Comparison of ENCODE assay signal across 10 cellular contexts in the genomic region with DNA sequence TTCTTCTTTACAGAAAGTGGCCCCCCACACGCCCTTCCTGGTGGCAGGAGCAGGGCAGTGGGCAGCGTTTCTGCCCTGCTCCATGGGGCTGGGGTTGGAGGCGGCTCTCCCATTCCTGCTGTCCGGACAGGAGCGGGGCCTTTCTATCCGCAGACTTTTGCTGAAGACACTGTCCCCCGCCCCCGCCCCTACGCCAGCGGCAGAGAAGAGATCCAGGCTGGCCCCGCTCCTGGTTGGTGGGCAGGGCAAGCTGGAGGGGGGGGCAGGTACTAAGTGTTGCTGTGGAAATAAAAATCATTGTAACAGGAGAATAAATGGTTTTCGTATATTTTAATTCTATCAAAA.
DNase-seq lines count a peak whose midpoint lies in the region; ATAC-seq and TF ChIP-seq lines count a peak whose summit lies in the region.
"Had no signal": no experiment of that assay in that cellular context is flagged by ENCODE, and none has a peak within 500 bp of the region (broad histone marks: within the 10 kb centered on the region; RNA-seq: fewer than 3 reads in every experiment).

No MANE protein-coding gene starts in this region.

- peak overlapping the region; percentile 67 for H3K27ac Mint-ChIP-seq in T-helper 17 cell

- no peak for TF ChIP-seq POLR2A in testis (IDR thresholded peaks at IDR 0.05)

- TF ChIP-seq CTCF in testis (IDR thresholded peaks at IDR 0.05) = no peak

- DNase-seq in T-helper 17 cell (no peak), testis (peak; percentile 69), UCSD-AML1 (lab: John Stamatoyannopoulos, UW; ENCODE audit: unreplicated experiment) (no peak)
- no peak for DNase-seq in central memory CD4-positive, alpha-beta T cell
- DNase-seq: NCI-H1930; stimulated activated CD4-positive, alpha-beta T cell treated with anti-CD3 and anti-CD28 coated beads, Interleukin-4, amount 100 ng/mL, for 4 hours; SW 1271 had no signal

- H3K27me3 Mint-ChIP-seq in T-helper 17 cell = peaks cover 19% of the 10 kb centered on the region

- peaks cover 12% of the 10 kb centered on the region for H3K4me1 Mint-ChIP-seq in T-helper 17 cell

- no peaks in the 10 kb centered on the region for H3K36me3 ChIP-seq in ectodermal cell (ENCODE audit: control insufficient read depth, insufficient read depth, low read length)
- no peaks in the 10 kb centered on the region for H3K36me3 ChIP-seq in mucosa of rectum (ENCODE audit: control insufficient read depth in 2 of 2, insufficient read depth in 2 of 2, low read length in 2 of 2)
- no peaks in the 10 kb centered on the region for H3K36me3 ChIP-seq in testis (ENCODE audit: low read depth, missing control alignments)

- peaks cover 12% of the 10 kb centered on the region for H3K27me3 ChIP-seq in ectodermal cell (ENCODE audit: control insufficient read depth, insufficient read depth, low read length, poor library complexity, severe bottlenecking)
- H3K27me3 ChIP-seq in mucosa of rectum (ENCODE audit: control insufficient read depth in 2 of 2, insufficient read depth in 2 of 2, low read length in 2 of 2) = peaks cover 0 to 2% of the 10 kb centered on the region in 2 donors
- no peaks in the 10 kb centered on the region for H3K27me3 ChIP-seq in testis

- H3K4me3 Mint-ChIP-seq in T-helper 17 cell = peak overlapping the region; percentile 86

- ATAC-seq in T-helper 17 cell (no peak), GM18519 (IDR thresholded peaks at IDR 0.05; ENCODE audit: low FRiP score, unreplicated experiment) (no peak)

- H3K36me3 Mint-ChIP-seq in T-helper 17 cell (ENCODE audit: low read depth) = no peaks in the 10 kb centered on the region

- H3K27ac ChIP-seq in ectodermal cell (ENCODE audit: insufficient read depth, low read depth, low read length, poor library complexity, severe bottlenecking) (no peak overlapping the region), mucosa of rectum (ENCODE audit: low read depth in 2 of 2, low read length in 2 of 2) (peak overlapping the region in 1 of 2 donors; percentile 23), testis (peak overlapping the region; percentile 52 to 76)

- H3K9me3 ChIP-seq in T-helper 17 cell (ENCODE audit: control insufficient read depth, low read length, poor library complexity, severe bottlenecking) (no peaks in the 10 kb centered on the region), ectodermal cell (ENCODE audit: control insufficient read depth, low read length) (no peaks in the 10 kb centered on the region), mucosa of rectum (ENCODE audit: control insufficient read depth in 2 of 2, low read length in 2 of 2) (peaks cover 8 to 9% of the 10 kb centered on the region in 2 donors), testis (no peaks in the 10 kb centered on the region)

- intact Hi-C loops in testis (cut with DNase I; ENCODE audit: low total_unique reads) = no loop called here

- WGBS in ectodermal cell, 2 experiments = 71 to 73% methylated on average over 12 of the region's 12 CpGs
- 3 to 33% methylated on average over 7 to 12 of the region's 12 CpGs for WGBS in testis, 2 donors

- H3K4me1 ChIP-seq in ectodermal cell (ENCODE audit: control insufficient read depth, insufficient read depth, low read length) = no peaks in the 10 kb centered on the region
- H3K4me1 ChIP-seq in mucosa of rectum (ENCODE audit: control insufficient read depth in 2 of 2, insufficient read depth in 2 of 2, low read length in 2 of 2) = no peaks in the 10 kb centered on the region
- H3K4me1 ChIP-seq in testis = no peaks in the 10 kb centered on the region

- H3K9ac ChIP-seq in mucosa of rectum (ENCODE audit: low read depth in 1 of 2, low read length in 2 of 2) = peak overlapping the region in 1 of 2 donors; percentile 65

- H3K4me3 ChIP-seq in ectodermal cell (ENCODE audit: insufficient read depth, low read depth, low read length) (peak overlapping the region; percentile 27), mucosa of rectum (ENCODE audit: low read length in 2 of 2) (peak overlapping the region; percentile 55 to 71), testis (peak overlapping the region; percentile 59 to 74)
